ENCODE assay signal across 1 cellular context in the genomic region with DNA sequence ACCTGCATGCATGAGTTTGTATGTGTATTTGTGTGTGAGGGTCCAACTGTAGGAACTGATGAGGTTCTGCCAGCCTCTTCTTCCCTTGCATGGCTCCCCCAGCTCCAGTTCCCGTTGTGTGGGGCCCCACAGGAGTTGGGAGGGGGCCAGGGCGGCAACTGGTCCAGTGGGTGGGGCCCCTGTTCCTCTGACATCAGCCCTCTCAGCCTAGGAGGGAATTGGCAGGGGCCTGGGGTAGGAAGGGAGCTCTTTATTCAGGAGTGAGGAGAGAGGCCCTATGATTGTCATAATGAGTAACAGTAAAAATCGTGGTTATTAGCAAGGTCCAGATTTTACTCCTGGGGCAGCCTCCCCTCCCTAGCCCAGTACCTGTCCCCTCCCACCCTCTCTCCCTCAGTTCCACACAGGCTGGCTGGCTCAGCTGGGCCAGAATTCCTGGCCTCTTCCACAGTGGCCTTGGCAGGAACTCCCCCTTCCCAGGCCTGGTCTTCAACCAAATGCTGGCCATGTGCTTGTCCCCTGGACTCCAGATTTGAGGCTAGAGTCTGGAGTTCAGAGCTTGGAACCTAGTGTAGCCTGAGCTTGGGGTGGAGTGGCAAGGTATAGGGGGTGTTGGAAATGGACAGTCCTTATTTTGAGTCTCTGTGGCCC.
TF ChIP-seq lines count a peak whose summit lies in the region.

No MANE protein-coding gene starts in this region.

TF ChIP-seq in SK-N-SH treated with all-trans-retinoic acid at 6 μM for 48 hours, 23 proteins besides CTCF, POLR2A, EP300 and RAD21 (continued from another document):
- TF ChIP-seq POU6F1 (CRISPR knock-in tag; IDR thresholded peaks at IDR 0.05; ENCODE audit: borderline replicate concordance, low read depth), result no peak
- no peak for TF ChIP-seq ZNF565 (CRISPR knock-in tag; conservative IDR thresholded peaks at IDR 0.05; ENCODE audit: low read depth)
- no peak for TF ChIP-seq RARB (CRISPR knock-in tag; IDR thresholded peaks at IDR 0.05)
- no peak for TF ChIP-seq CSDC2 (CRISPR knock-in tag; IDR thresholded peaks at IDR 0.05)
- TF ChIP-seq TSHZ2 (CRISPR knock-in tag; IDR thresholded peaks at IDR 0.05), result no peak
- TF ChIP-seq ZC3H10 (CRISPR knock-in tag; IDR thresholded peaks at IDR 0.05), result no peak
- no peak for TF ChIP-seq SNAI2 (CRISPR knock-in tag; IDR thresholded peaks at IDR 0.05)
- no peak for TF ChIP-seq ZFP30 (CRISPR knock-in tag; IDR thresholded peaks at IDR 0.05)
- TF ChIP-seq ZNF8 (CRISPR knock-in tag; IDR thresholded peaks at IDR 0.05), result no peak
TF ChIP-seq in SK-N-SH treated with all-trans-retinoic acid at 6 μM for 48 hours: peak in this region for 0.
